Comparison of ENCODE assay signal across 8 cellular contexts in genomic region chr22:37746366-37747089, GRCh38. TPM values are rescaled to one million over a fixed set of nuclear protein-coding genes. Genes with fewer than 3 reads are reported as not detected.
DNase-seq lines count a peak whose midpoint lies in the region; ATAC-seq, FAIRE-seq and TF ChIP-seq lines count a peak whose summit lies in the region.

No MANE protein-coding gene starts in this region.

- DNase-seq in GM19239 (ENCODE audit: insufficient read length, low spot score) = peak; percentile 41
- peak in 2 of 3 experiments; percentile 23 to 31 for DNase-seq in activated CD8-positive, alpha-beta memory T cell treated with anti-CD3 and anti-CD28 coated beads for 48 hours (ENCODE audit: low read depth in 2 of 3, low spot score in 2 of 3)
- DNase-seq in glutamatergic neuron = peak; percentile 47
- no peak for DNase-seq in sciatic nerve (ENCODE audit: low spot score)
- no peak for DNase-seq in cerebellum (ENCODE audit: low spot score)
- DNase-seq in MV-4-11 (lab: John Stamatoyannopoulos, UW) = no peak
- no peak for DNase-seq in AG08396 (ENCODE audit: low spot score)

- peaks cover 4% of the 10 kb centered on the region for H3K9me3 Mint-ChIP-seq in glutamatergic neuron (ENCODE audit: unreplicated experiment)

- TF ChIP-seq CTCF in glutamatergic neuron (IDR thresholded peaks at IDR 0.05; ENCODE audit: partially characterized antibody, unreplicated experiment) = no peak

- H3K4me1 Mint-ChIP-seq in glutamatergic neuron (ENCODE audit: low read depth, unreplicated experiment) = no peaks in the 10 kb centered on the region

- peak overlapping the region; percentile 80 for H3K4me3 Mint-ChIP-seq in glutamatergic neuron (ENCODE audit: unreplicated experiment)

- FAIRE-seq in GM19239 (lab: Jason Lieb, UNC) = no peak

- ATAC-seq in HG03280 (IDR thresholded peaks at IDR 0.05; ENCODE audit: unreplicated experiment) = peak; percentile 26
- ATAC-seq in sciatic nerve = peak; percentile 23

- no peaks in the 10 kb centered on the region for H3K36me3 Mint-ChIP-seq in glutamatergic neuron (ENCODE audit: unreplicated experiment)

- peaks cover 9% of the 10 kb centered on the region for H3K27me3 Mint-ChIP-seq in glutamatergic neuron (ENCODE audit: unreplicated experiment)

- intact Hi-C loops in sciatic nerve (cut with DNase I) = no loop called here

- H3K27ac Mint-ChIP-seq in glutamatergic neuron (ENCODE audit: unreplicated experiment) = no peak overlapping the region

RNA-seq across cellular contexts. Expression of gene TRIOBP, which starts 49.7 kb away (rescaled TPM):
- total RNA-seq in glutamatergic neuron (ENCODE audit: unreplicated experiment) (33.7 TPM), sciatic nerve (84.0 TPM), cerebellum (28.5 TPM)

Comparison
In these comparisons a context has a peak if more than half of its experiments do, and no peak if none do; other contexts are left out.
1. DNase-seq: peak in GM19239 (single experiment), activated CD8-positive, alpha-beta memory T cell treated with anti-CD3 and anti-CD28 coated beads for 48 hours (2 of 3) and glutamatergic neuron (single experiment); none in sciatic nerve (single experiment), cerebellum (single experiment), MV-4-11 (single experiment) and AG08396 (single experiment).